Comparison of ENCODE assay signal across 13 cellular contexts in the genomic region with DNA sequence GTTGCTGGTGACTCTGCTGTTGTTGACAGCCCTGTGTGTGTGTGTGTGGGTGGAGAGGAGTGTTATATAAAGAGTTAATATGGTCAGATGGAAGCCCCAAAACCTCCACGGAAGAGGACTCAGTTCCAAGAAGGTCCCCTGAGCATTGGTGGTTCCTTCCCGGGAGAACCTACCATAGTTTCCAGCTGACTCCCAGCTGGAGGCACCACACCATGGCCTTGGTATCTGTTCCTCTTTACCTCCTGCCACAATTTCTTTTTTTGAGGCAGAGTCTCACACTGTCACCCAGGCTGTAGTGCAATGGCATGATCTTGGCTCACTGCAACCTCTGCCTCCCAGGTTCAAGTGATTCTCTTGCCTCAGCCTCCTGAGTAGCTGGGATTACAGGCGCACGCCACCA. TPM values are rescaled to one million over a fixed set of nuclear protein-coding genes. Genes with fewer than 3 reads are reported as not detected.
DNase-seq lines count a peak whose midpoint lies in the region; ATAC-seq and TF ChIP-seq lines count a peak whose summit lies in the region.
"Had no signal": no experiment of that assay in that cellular context is flagged by ENCODE, and none has a peak within 500 bp of the region (broad histone marks: within the 10 kb centered on the region; RNA-seq: fewer than 3 reads in every experiment).

No MANE protein-coding gene starts in this region.

- H3K4me1 Mint-ChIP-seq in activated T-helper 2 cell treated with anti-CD3 and anti-CD28 coated beads, Interferon-gamma antibody, Interleukin-2, Interleukin-4, amounts not matched to agents 10 μg/mL and 5 μg/mL and 100 μg/mL, durations not matched to agents 14 hours and 24 hours and 36 hours (ENCODE audit: low read depth), result peaks cover 38% of the 10 kb centered on the region
- peaks cover 2% of the 10 kb centered on the region for H3K4me1 Mint-ChIP-seq in osteocyte (ENCODE audit: unreplicated experiment)

- no peak for TF ChIP-seq CTCF in GM10248 (IDR thresholded peaks at IDR 0.05; ENCODE audit: control extremely low read depth, extremely low read depth, low read depth, missing control alignments)
- no peak for TF ChIP-seq CTCF in osteocyte (IDR thresholded peaks at IDR 0.05)

- CTCF ChIA-PET in GM10248 (lab: Yijun Ruan, JAX), result interaction anchor here (0.8 to 0.9 kb wide), 2 partner anchors 16 to 107 kb away, joined by 3 read pairs; partner anchors contain the start of gene GNG2

- intact Hi-C loops in activated T-helper 2 cell treated with anti-CD3 and anti-CD28 coated beads, Interferon-gamma antibody, Interleukin-2, Interleukin-4, amounts not matched to agents 10 μg/mL and 5 μg/mL and 100 μg/mL, durations not matched to agents 14 hours and 24 hours and 36 hours (cut with micrococcal nuclease), result no loop called here

- peaks cover 4% of the 10 kb centered on the region for H3K27me3 Mint-ChIP-seq in activated T-helper 2 cell treated with anti-CD3 and anti-CD28 coated beads, Interferon-gamma antibody, Interleukin-2, Interleukin-4, amounts not matched to agents 10 μg/mL and 5 μg/mL and 100 μg/mL, durations not matched to agents 14 hours and 24 hours and 36 hours (ENCODE audit: low read depth)
- peaks cover 18% of the 10 kb centered on the region for H3K27me3 Mint-ChIP-seq in osteocyte (ENCODE audit: unreplicated experiment)

- DNase-seq in GM10248 (ENCODE audit: extremely low spot score) (peak; percentile 39), GM03348 (ENCODE audit: low spot score) (no peak), 8988T (no peak), OCI-M1 (lab: John Stamatoyannopoulos, UW) (no peak), osteocyte (ENCODE audit: extremely low spot score, unreplicated experiment) (no peak)
- no peak for DNase-seq in activated T-helper 2 cell treated with anti-CD3 and anti-CD28 coated beads, Interferon-gamma antibody, Interleukin-2, Interleukin-4, amounts not matched to agents 10 μg/mL and 5 μg/mL and 100 μg/mL, durations not matched to agents 14 hours and 24 hours and 36 hours (ENCODE audit: low spot score)
- DNase-seq: activated CD4-positive, alpha-beta T cell treated with anti-CD3 and anti-CD28 coated beads, Interleukin-2, amount 50 U/mL, for 48 hours; DMS153; stimulated activated CD4-positive, alpha-beta T cell treated with anti-CD3 and anti-CD28 coated beads, Interleukin-4, amount 100 ng/mL, for 1 hour; trophoblast cell had no signal

- H3K4me3 Mint-ChIP-seq in activated T-helper 2 cell treated with anti-CD3 and anti-CD28 coated beads, Interferon-gamma antibody, Interleukin-2, Interleukin-4, amounts not matched to agents 10 μg/mL and 5 μg/mL and 100 μg/mL, durations not matched to agents 14 hours and 24 hours and 36 hours (ENCODE audit: low read depth), result no peak overlapping the region
- no peak overlapping the region for H3K4me3 Mint-ChIP-seq in osteocyte (ENCODE audit: unreplicated experiment)
- H3K4me3 Mint-ChIP-seq: nephron had no signal

- peaks cover 20% of the 10 kb centered on the region for H3K36me3 Mint-ChIP-seq in activated T-helper 2 cell treated with anti-CD3 and anti-CD28 coated beads, Interferon-gamma antibody, Interleukin-2, Interleukin-4, amounts not matched to agents 10 μg/mL and 5 μg/mL and 100 μg/mL, durations not matched to agents 14 hours and 24 hours and 36 hours (ENCODE audit: low read depth)
- H3K36me3 Mint-ChIP-seq in osteocyte (ENCODE audit: unreplicated experiment), result no peaks in the 10 kb centered on the region

- peak; percentile 29 for ATAC-seq in GM21360 (IDR thresholded peaks at IDR 0.05; ENCODE audit: unreplicated experiment)
- peak; percentile 28 for ATAC-seq in HG03159 (IDR thresholded peaks at IDR 0.05; ENCODE audit: unreplicated experiment)

- POLR2A ChIA-PET in GM10248 (lab: Yijun Ruan, JAX), result no interaction called here

- H3K9me3 Mint-ChIP-seq in activated T-helper 2 cell treated with anti-CD3 and anti-CD28 coated beads, Interferon-gamma antibody, Interleukin-2, Interleukin-4, amounts not matched to agents 10 μg/mL and 5 μg/mL and 100 μg/mL, durations not matched to agents 14 hours and 24 hours and 36 hours, result peaks cover 16% of the 10 kb centered on the region
- H3K9me3 Mint-ChIP-seq in osteocyte (ENCODE audit: unreplicated experiment), result no peaks in the 10 kb centered on the region

- H3K27ac Mint-ChIP-seq in activated T-helper 2 cell treated with anti-CD3 and anti-CD28 coated beads, Interferon-gamma antibody, Interleukin-2, Interleukin-4, amounts not matched to agents 10 μg/mL and 5 μg/mL and 100 μg/mL, durations not matched to agents 14 hours and 24 hours and 36 hours, result peak overlapping the region; percentile 9
- H3K27ac Mint-ChIP-seq in osteocyte (ENCODE audit: unreplicated experiment), result no peak overlapping the region
- H3K27ac Mint-ChIP-seq: nephron had no signal

RNA-seq across cellular contexts. Expression of gene GNG2, which starts 15.9 kb away (rescaled TPM):
- total RNA-seq in activated T-helper 2 cell treated with anti-CD3 and anti-CD28 coated beads, Interferon-gamma antibody, Interleukin-2, Interleukin-4, amounts not matched to agents 10 μg/mL and 5 μg/mL and 100 μg/mL, durations not matched to agents 14 hours and 24 hours and 36 hours, result 120 and 128 TPM in 2 replicates
- 3.9 and 4.1 TPM in 2 replicates for total RNA-seq in osteocyte

Comparison
In these comparisons a context has a peak if more than half of its experiments do, and no peak if none do; other contexts are left out.
1. RNA of gene GNG2, which starts 15.9 kb away (total RNA-seq): 120 to 128 TPM in activated T-helper 2 cell treated with anti-CD3 and anti-CD28 coated beads, Interferon-gamma antibody, Interleukin-2, Interleukin-4, amounts not matched to agents 10 μg/mL and 5 μg/mL and 100 μg/mL, durations not matched to agents 14 hours and 24 hours and 36 hours; 3.9 to 4.1 TPM in osteocyte; every median in the first group is over 10 times any median in the second.